In genomic region chr1:206075786-206076725, GRCh38 we compare ENCODE assay signal across 15 cellular contexts. TPM values are rescaled to one million over a fixed set of nuclear protein-coding genes. Genes with fewer than 3 reads are reported as not detected.
DNase-seq lines count a peak whose midpoint lies in the region; FAIRE-seq and TF ChIP-seq lines count a peak whose summit lies in the region.
"Had no signal": no experiment of that assay in that cellular context is flagged by ENCODE, and none has a peak within 500 bp of the region (broad histone marks: within the 10 kb centered on the region; RNA-seq: fewer than 3 reads in every experiment).

No MANE protein-coding gene starts in this region.

- no peak overlapping the region for H2BK15ac ChIP-seq in H1 (ENCODE audit: low read length)

- H3K79me2 ChIP-seq in Loucy (ENCODE audit: insufficient read depth, low read length) (0 out of 2 replicates have a peak, but pooled peaks cover 3% of the 10 kb centered on the region), H1 (ENCODE audit: control insufficient read depth in 1 of 2, insufficient read depth in 2 of 2, low read length in 2 of 2) (no peaks in the 10 kb centered on the region)

- no peak overlapping the region for H3K4me3 ChIP-seq in Loucy (ENCODE audit: low read length, poor library complexity, severe bottlenecking)
- no peak overlapping the region for H3K4me3 ChIP-seq in H1 (ENCODE audit: extremely low read depth in 1 of 4, insufficient read depth in 2 of 4, low read depth in 3 of 4, low read length in 4 of 4)

- TF ChIP-seq POLR2A in H1 (IDR thresholded peaks at IDR 0.05; ENCODE audit: control extremely low read depth in 1 of 2, low read depth in 2 of 2, low read length in 2 of 2) = no peak

- H3K36me3 ChIP-seq in Loucy (ENCODE audit: insufficient read depth, low read length) (no peaks in the 10 kb centered on the region), H1 (ENCODE audit: control insufficient read depth in 2 of 4, insufficient read depth in 4 of 4, low read length in 3 of 4) (no peaks in the 10 kb centered on the region)
- H3K36me3 ChIP-seq: WERI-Rb-1 had no signal

- H3K23me2 ChIP-seq in H1 (ENCODE audit: low read depth, low read length) = no peaks in the 10 kb centered on the region

- peaks cover 4% of the 10 kb centered on the region; the same call in 1 of the 2 replicates for H3F3A ChIP-seq in Loucy (ENCODE audit: low read depth)

- CTCF ChIA-PET in H1 (lab: Charles Lee; ENCODE audit: partially characterized antibody) = interaction anchor here (0.8 to 1.2 kb wide), 5 partner anchors 9 to 557 kb away, joined by 3 to 5 read pairs (median 3); no protein-coding TSS in a partner anchor

- no peaks in the 10 kb centered on the region for H3K27me3 ChIP-seq in Loucy (ENCODE audit: insufficient read depth, low read length, poor library complexity, severe bottlenecking)
- no peaks in the 10 kb centered on the region for H3K27me3 ChIP-seq in H1 (replicated peaks in 1 of 4; ENCODE audit: control insufficient read depth in 3 of 4, extremely low read depth in 1 of 4, insufficient read depth in 3 of 4, low read length in 3 of 4)

- H4K91ac ChIP-seq in H1 (replicated peaks; ENCODE audit: insufficient read length, low read length) = no peak overlapping the region

- POLR2A ChIA-PET in H1 (lab: Charles Lee; ENCODE audit: partially characterized antibody) = no interaction called here

- H3K79me1 ChIP-seq in H1 (ENCODE audit: low read depth, low read length) = no peaks in the 10 kb centered on the region

- no peak overlapping the region for H2BK20ac ChIP-seq in H1 (ENCODE audit: low read length)

- peaks cover 57% of the 10 kb centered on the region for H3K4me1 ChIP-seq in Loucy (ENCODE audit: insufficient read depth, low read length, poor library complexity, severe bottlenecking)
- H3K4me1 ChIP-seq in H1 (replicated peaks in 1 of 4; ENCODE audit: control insufficient read depth in 3 of 4, insufficient read depth in 4 of 4, low read length in 3 of 4) = peaks cover 0 to 9% (median 3%) of the 10 kb centered on the region in 4 experiments; a peak in 3 of 7 replicates

- FAIRE-seq in H1 (lab: Jason Lieb, UNC) = no peak

- peak overlapping the region; percentile 68; the same call in 1 of the 2 replicates for H2BK12ac ChIP-seq in H1 (ENCODE audit: low read depth, low read length)

- no peak overlapping the region for H3K14ac ChIP-seq in H1 (ENCODE audit: insufficient read length)

- 0 out of 2 replicates have a peak overlapping the region, but pooled peaks have one; percentile 9 for H2AK5ac ChIP-seq in H1 (ENCODE audit: low read depth, low read length)

- H3K56ac ChIP-seq in H1 (replicated peaks; ENCODE audit: insufficient read length, low read depth, low read length) = no peak overlapping the region

- H4K5ac ChIP-seq in H1 (ENCODE audit: insufficient read length, low read depth, low read length) = no peak overlapping the region

- no peak overlapping the region for H4K8ac ChIP-seq in H1 (ENCODE audit: extremely low read depth, insufficient read depth, low read length)

- H3K18ac ChIP-seq in H1 (ENCODE audit: extremely low read depth, low read length) = no peak overlapping the region; the same call in 1 of the 2 replicates

- H4K20me1 ChIP-seq in Loucy (ENCODE audit: insufficient read depth, low read length, poor library complexity, severe bottlenecking) = no peaks in the 10 kb centered on the region
- no peaks in the 10 kb centered on the region for H4K20me1 ChIP-seq in H1 (replicated peaks in 1 of 2; ENCODE audit: control insufficient read depth in 1 of 2, insufficient read depth in 2 of 2, low read length in 2 of 2)

- H2BK5ac ChIP-seq in H1 (ENCODE audit: low read depth, low read length) = peak overlapping the region; percentile 84; the same call in 1 of the 2 replicates

- no peak overlapping the region for H3K4ac ChIP-seq in H1 (replicated peaks; ENCODE audit: insufficient read length, low read depth, low read length)

- H2BK120ac ChIP-seq in H1 (replicated peaks; ENCODE audit: low read depth, low read length) = peak overlapping the region; percentile 66

- 75% methylated on average over 11 of the region's 11 CpGs; no CpG with 5 or more reads in 1 of the 2 experiments for WGBS in H1 (ENCODE audit: extremely low coverage in 1 of 2, insufficient coverage in 1 of 2, insufficient read length in 1 of 2, insufficient replicate concordance in 2 of 2, low coverage in 1 of 2, low lambda C conversion rate in 2 of 2, missing lambda C conversion rate in 1 of 2), 2 experiments

- TF ChIP-seq RAD21 in H1 (IDR thresholded peaks at IDR 0.05 in 1 of 2, conservative IDR thresholded peaks at IDR 0.05 in 1 of 2; ENCODE audit: low read depth in 2 of 2, low read length in 2 of 2) = no peak

- no peaks in the 10 kb centered on the region for H3K9me2 ChIP-seq in Loucy (replicated peaks; ENCODE audit: low read depth, low read length)
- H3K9me2 ChIP-seq: SK-N-SH had no signal

- H3K9me3 ChIP-seq in Loucy (ENCODE audit: insufficient read depth, low read depth, low read length) (no peaks in the 10 kb centered on the region), H1 (ENCODE audit: insufficient read depth in 2 of 2, low read depth in 1 of 2, low read length in 1 of 2) (no peaks in the 10 kb centered on the region)
- H3K9me3 ChIP-seq: SK-N-SH had no signal

- DNase-seq in EH (ENCODE audit: low read depth) (peak; percentile 42), H1 (ENCODE audit: low read depth in 1 of 2, low spot score in 2 of 2) (no peak), kidney tubule cell (ENCODE audit: low spot score) (peak; percentile 32), NCI-H748 (lab: John Stamatoyannopoulos, UW; ENCODE audit: unreplicated experiment) (no peak), NCI-H2227 (lab: John Stamatoyannopoulos, UW; ENCODE audit: unreplicated experiment) (no peak), NCI-H510A treated with DMSO at 0.1 percent for 48 hours (lab: John Stamatoyannopoulos, UW) (no peak)
- no peak for DNase-seq in stimulated activated CD4-positive, alpha-beta T cell treated with anti-CD3 and anti-CD28 coated beads, Interleukin-4, amount 100 ng/mL, for 4 hours
- DNase-seq: NCI-H1092 treated with DMSO at 0.1 percent for 48 hours; SK-N-SH; stimulated activated CD4-positive, alpha-beta T cell treated with anti-CD3 and anti-CD28 coated beads, Interleukin-4, amount 100 ng/mL, for 24 hours; WERI-Rb-1 had no signal

- H2AFZ ChIP-seq in Loucy (ENCODE audit: low read length) (no peak overlapping the region), H1 (ENCODE audit: low read length) (no peak overlapping the region)

- H3K4me2 ChIP-seq in Loucy (ENCODE audit: low read depth, low read length, poor library complexity, severe bottlenecking) = no peak overlapping the region
- no peak overlapping the region for H3K4me2 ChIP-seq in H1 (ENCODE audit: insufficient read depth in 1 of 2, low read depth in 2 of 2, low read length in 2 of 2)
- H3K4me2 ChIP-seq: SK-N-SH had no signal

- H3K9ac ChIP-seq in Loucy (ENCODE audit: low read depth, low read length, poor library complexity, severe bottlenecking) (peak overlapping the region; percentile 4), H1 (replicated peaks in 1 of 4; ENCODE audit: extremely low read depth in 1 of 4, low read depth in 3 of 4, low read length in 3 of 4) (peak overlapping the region in 1 of 4 experiments; percentile 21; a peak in 1 of 7 replicates)
- H3K9ac ChIP-seq: SK-N-SH had no signal

- H3K27ac ChIP-seq in H1 (ENCODE audit: low read depth, low read length) = no peak overlapping the region
- H3K27ac ChIP-seq: WERI-Rb-1 had no signal

- TF ChIP-seq EP300 in H1 (IDR thresholded peaks at IDR 0.05; ENCODE audit: borderline replicate concordance in 1 of 2, low read depth in 2 of 2, low read length in 2 of 2) = no peak

- H3K23ac ChIP-seq in H1 (ENCODE audit: insufficient read length) = no peak overlapping the region

- TF ChIP-seq CTCF in Loucy (conservative IDR thresholded peaks at IDR 0.05; ENCODE audit: low read length) (no peak), H1 (IDR thresholded peaks at IDR 0.05; ENCODE audit: control extremely low read depth in 1 of 3, insufficient read depth in 1 of 3, low read depth in 1 of 3, low read length in 3 of 3) (no peak)

TF ChIP-seq in H1, 55 proteins besides CTCF, POLR2A, EP300 and RAD21 (continues in another document):
- TF ChIP-seq EZH2 (IDR thresholded peaks at IDR 0.05; ENCODE audit: low read depth, low read length, severe bottlenecking) = no peak
- TF ChIP-seq BRCA1 (IDR thresholded peaks at IDR 0.05; ENCODE audit: low read depth, low read length) = no peak
- TF ChIP-seq SIRT6 (IDR thresholded peaks at IDR 0.05; ENCODE audit: low read length) = no peak
- no peak for TF ChIP-seq CTBP2 (IDR thresholded peaks at IDR 0.05; ENCODE audit: borderline replicate concordance, insufficient read depth, insufficient read length, low read length)

RNA-seq across cellular contexts. Expression of gene RHEX, which starts 23.1 kb away (rescaled TPM):
- not detected in 2 replicates for total RNA-seq in H1 (2021; fragmentation: NEBNext Ultra II Directional; extraction: Animal tissue kit (Norgen Biotek cat#: 25700))
- not detected in 2 replicates for polyA plus RNA-seq in H1 (2011; rRNA removed)
- polyA plus RNA-seq in H1 (2011; cell fraction: cytosol; rRNA removed) = not detected
- not detected for polyA plus RNA-seq in H1 (2011; cell fraction: nucleus; rRNA removed)
- polyA plus RNA-seq in H1 (2012, experiment 1 of 2) = not detected in 4 replicates
- not detected for polyA plus RNA-seq in H1 (2012, experiment 2 of 2)
- not detected for polyA plus RNA-seq in H1 (2013, experiment 1 of 2)
- polyA plus RNA-seq in H1 (2013, experiment 2 of 2) = not detected
- polyA minus RNA-seq in H1 (2011; rRNA and poly(A)+ RNA removed) = not detected in 2 replicates
- not detected for polyA minus RNA-seq in H1 (2011; cell fraction: cytosol; rRNA and poly(A)+ RNA removed)
- not detected for polyA minus RNA-seq in H1 (2011; cell fraction: nucleus; rRNA and poly(A)+ RNA removed)
- total RNA-seq: mononuclear cell had no signal
- polyA plus RNA-seq: SK-N-SH had no signal

RNA-seq across cellular contexts. Expression of gene AVPR1B, which starts 41.1 kb away (rescaled TPM):
- total RNA-seq in H1 (2021; fragmentation: NEBNext Ultra II Directional; extraction: Animal tissue kit (Norgen Biotek cat#: 25700)) = 0.42 and 0.50 TPM in 2 replicates
- polyA plus RNA-seq in H1 (2011; rRNA removed) = 0.29 and 0.44 TPM in 2 replicates
- polyA plus RNA-seq in H1 (2011; cell fraction: cytosol; rRNA removed) = 0.30 TPM
- 0.39 TPM for polyA plus RNA-seq in H1 (2011; cell fraction: nucleus; rRNA removed)
- polyA plus RNA-seq in H1 (2012, experiment 1 of 2) = 0.23 to 0.27 TPM (median 0.27 TPM) in 3 of 4 replicates, not detected in the other
- polyA plus RNA-seq in H1 (2012, experiment 2 of 2) = 0.07 TPM
- polyA plus RNA-seq in H1 (2013, experiment 1 of 2) = 0.20 TPM
- polyA plus RNA-seq in H1 (2013, experiment 2 of 2) = 0.24 TPM
- polyA minus RNA-seq in H1 (2011; rRNA and poly(A)+ RNA removed) = 0.35 and 0.37 TPM in 2 replicates
- not detected for polyA minus RNA-seq in H1 (2011; cell fraction: cytosol; rRNA and poly(A)+ RNA removed)
- polyA minus RNA-seq in H1 (2011; cell fraction: nucleus; rRNA and poly(A)+ RNA removed) = 0.30 TPM
- total RNA-seq: mononuclear cell, OCI-LY7, sciatic nerve had no signal
- polyA plus RNA-seq: SK-N-SH had no signal

RNA-seq across cellular contexts. Expression of gene CTSE, which starts 52.4 kb away (rescaled TPM):
- total RNA-seq in H1 (2021; fragmentation: NEBNext Ultra II Directional; extraction: Animal tissue kit (Norgen Biotek cat#: 25700)) = not detected in 2 replicates
- 0.03 TPM in 1 of 2 replicates, not detected in the other for polyA plus RNA-seq in H1 (2011; rRNA removed)
- polyA plus RNA-seq in H1 (2011; cell fraction: cytosol; rRNA removed) = not detected
- not detected for polyA plus RNA-seq in H1 (2011; cell fraction: nucleus; rRNA removed)
- not detected in 4 replicates for polyA plus RNA-seq in H1 (2012, experiment 1 of 2)
- polyA plus RNA-seq in H1 (2012, experiment 2 of 2) = not detected
- not detected for polyA plus RNA-seq in H1 (2013, experiment 1 of 2)
- polyA plus RNA-seq in H1 (2013, experiment 2 of 2) = not detected
- polyA minus RNA-seq in H1 (2011; rRNA and poly(A)+ RNA removed) = not detected in 2 replicates
- not detected for polyA minus RNA-seq in H1 (2011; cell fraction: cytosol; rRNA and poly(A)+ RNA removed)
- polyA minus RNA-seq in H1 (2011; cell fraction: nucleus; rRNA and poly(A)+ RNA removed) = not detected
- total RNA-seq: mononuclear cell, OCI-LY7 had no signal
- polyA plus RNA-seq: SK-N-SH had no signal

Comparison
In these comparisons a context has a peak if more than half of its experiments do, and no peak if none do; other contexts are left out.
1. DNase-seq: peak in EH (single experiment) and kidney tubule cell (single experiment); none in H1 (0 of 2), NCI-H748 (single experiment), stimulated activated CD4-positive, alpha-beta T cell treated with anti-CD3 and anti-CD28 coated beads, Interleukin-4, amount 100 ng/mL, for 4 hours (0 of 2), NCI-H2227 (single experiment) and NCI-H510A treated with DMSO at 0.1 percent for 48 hours (single experiment).